Comparison of ENCODE assay signal across 8 cellular contexts in genomic region chr2:184599054-184599874, GRCh38. TPM values are rescaled to one million over a fixed set of nuclear protein-coding genes. Genes with fewer than 3 reads are reported as not detected.
DNase-seq lines count a peak whose midpoint lies in the region; ATAC-seq and TF ChIP-seq lines count a peak whose summit lies in the region.

No MANE protein-coding gene starts in this region.

- DNase-seq in Peyer's patch (peak in 2 of 3 donors; percentile 41 to 55), NAMALWA (ENCODE audit: low spot score) (no peak), activated gamma-delta T cell (lab: John Stamatoyannopoulos, UW) (no peak)
- no peak for DNase-seq in effector memory CD8-positive, alpha-beta T cell
- no peak for DNase-seq in natural killer cell treated with Interleukin-12 subunit alpha and Interleukin-12 subunit beta and Interleukin-15 and Interleukin-18, amount 100 ng/mL, for 72 hours (ENCODE audit: low spot score)

- no peak for TF ChIP-seq POLR2A in Peyer's patch (IDR thresholded peaks at IDR 0.05)

- H3K4me1 Mint-ChIP-seq in effector memory CD8-positive, alpha-beta T cell (ENCODE audit: low read depth in 2 of 2): peaks cover 0 to 2% of the 10 kb centered on the region in 2 donors
- no peaks in the 10 kb centered on the region for H3K4me1 Mint-ChIP-seq in natural killer cell treated with Interleukin-12 subunit alpha and Interleukin-12 subunit beta and Interleukin-15 and Interleukin-18, amount 100 ng/mL, for 72 hours (ENCODE audit: low read depth in 2 of 2)

- H3K4me1 ChIP-seq in ACC112 (ENCODE audit: control insufficient read depth, insufficient read depth, low read length, unreplicated experiment) (no peaks in the 10 kb centered on the region), Peyer's patch (peaks cover 0 to 5% (median 0%) of the 10 kb centered on the region in 4 donors)

- TF ChIP-seq CTCF in Peyer's patch (IDR thresholded peaks at IDR 0.05): peak in 2 of 6 experiments; percentile 4 to 8

- no peak overlapping the region for H3K27ac Mint-ChIP-seq in effector memory CD8-positive, alpha-beta T cell
- no peak overlapping the region for H3K27ac Mint-ChIP-seq in natural killer cell treated with Interleukin-12 subunit alpha and Interleukin-12 subunit beta and Interleukin-15 and Interleukin-18, amount 100 ng/mL, for 72 hours

- H3K4me3 Mint-ChIP-seq in effector memory CD8-positive, alpha-beta T cell: peak overlapping the region; percentile 18 to 45
- H3K4me3 Mint-ChIP-seq in natural killer cell treated with Interleukin-12 subunit alpha and Interleukin-12 subunit beta and Interleukin-15 and Interleukin-18, amount 100 ng/mL, for 72 hours: peak overlapping the region; percentile 63

- H2AFZ ChIP-seq in ACC112 (ENCODE audit: low read length, unreplicated experiment): peak overlapping the region; percentile 22

- no peaks in the 10 kb centered on the region for H3K9me3 Mint-ChIP-seq in effector memory CD8-positive, alpha-beta T cell
- peaks cover 8% of the 10 kb centered on the region for H3K9me3 Mint-ChIP-seq in natural killer cell treated with Interleukin-12 subunit alpha and Interleukin-12 subunit beta and Interleukin-15 and Interleukin-18, amount 100 ng/mL, for 72 hours

- ATAC-seq in GM19043 (IDR thresholded peaks at IDR 0.05; ENCODE audit: low read depth, unreplicated experiment): peak; percentile 19
- ATAC-seq in effector memory CD8-positive, alpha-beta T cell (replicated peaks): no peak
- no peak for ATAC-seq in natural killer cell treated with Interleukin-12 subunit alpha and Interleukin-12 subunit beta and Interleukin-15 and Interleukin-18, amount 100 ng/mL, for 72 hours
- no peak for ATAC-seq in HG03378 (IDR thresholded peaks at IDR 0.05; ENCODE audit: unreplicated experiment)

- H3K36me3 ChIP-seq in ACC112 (ENCODE audit: insufficient read depth, low read length) (no peaks in the 10 kb centered on the region), Peyer's patch (no peaks in the 10 kb centered on the region)

- H3K27me3 Mint-ChIP-seq in effector memory CD8-positive, alpha-beta T cell: peaks cover 7 to 30% of the 10 kb centered on the region in 2 donors
- peaks cover 22 to 31% of the 10 kb centered on the region in 2 donors for H3K27me3 Mint-ChIP-seq in natural killer cell treated with Interleukin-12 subunit alpha and Interleukin-12 subunit beta and Interleukin-15 and Interleukin-18, amount 100 ng/mL, for 72 hours

- H3K4me3 ChIP-seq in ACC112 (ENCODE audit: low read depth, low read length) (peak overlapping the region; percentile 78), Peyer's patch (peak overlapping the region; percentile 51 to 81 (median 66))

- H3K27me3 ChIP-seq in ACC112 (ENCODE audit: insufficient read depth, low read length) (peaks cover 48% of the 10 kb centered on the region), Peyer's patch (peaks cover 0 to 7% of the 10 kb centered on the region in 2 donors)

- H3K79me2 ChIP-seq in ACC112 (ENCODE audit: control insufficient read depth, insufficient read depth, low read length, unreplicated experiment): no peaks in the 10 kb centered on the region

- no peak overlapping the region for H3K27ac ChIP-seq in ACC112 (ENCODE audit: low read depth, low read length)
- peak overlapping the region; percentile 67 to 86 (median 77) for H3K27ac ChIP-seq in Peyer's patch

- no peaks in the 10 kb centered on the region for H3K9me3 ChIP-seq in Peyer's patch

- no peaks in the 10 kb centered on the region for H3K36me3 Mint-ChIP-seq in effector memory CD8-positive, alpha-beta T cell (ENCODE audit: insufficient read depth)
- peaks cover 8% of the 10 kb centered on the region for H3K36me3 Mint-ChIP-seq in natural killer cell treated with Interleukin-12 subunit alpha and Interleukin-12 subunit beta and Interleukin-15 and Interleukin-18, amount 100 ng/mL, for 72 hours

RNA-seq across cellular contexts. Expression of gene ZNF804A, which starts 0.9 kb away (rescaled TPM):
- total RNA-seq in Peyer's patch: 1 to 10 TPM in 3 of 4 donors, under 1 TPM in 1; 0.95 to 5.8 (median 2.3) TPM
- total RNA-seq in natural killer cell treated with Interleukin-12 subunit alpha and Interleukin-12 subunit beta and Interleukin-15 and Interleukin-18, amount 100 ng/mL, for 72 hours: under 1 TPM in 1 of 2 donors, not detected in 1; 0.08 TPM

Comparison
In these comparisons a context has a peak if more than half of its experiments do, and no peak if none do; other contexts are left out.
1. DNase-seq: peak in Peyer's patch (2 of 3); none in effector memory CD8-positive, alpha-beta T cell (0 of 3), natural killer cell treated with Interleukin-12 subunit alpha and Interleukin-12 subunit beta and Interleukin-15 and Interleukin-18, amount 100 ng/mL, for 72 hours (single experiment), NAMALWA (single experiment) and activated gamma-delta T cell (single experiment).